23 cellular contexts compared by ENCODE assay signal in the genomic region with DNA sequence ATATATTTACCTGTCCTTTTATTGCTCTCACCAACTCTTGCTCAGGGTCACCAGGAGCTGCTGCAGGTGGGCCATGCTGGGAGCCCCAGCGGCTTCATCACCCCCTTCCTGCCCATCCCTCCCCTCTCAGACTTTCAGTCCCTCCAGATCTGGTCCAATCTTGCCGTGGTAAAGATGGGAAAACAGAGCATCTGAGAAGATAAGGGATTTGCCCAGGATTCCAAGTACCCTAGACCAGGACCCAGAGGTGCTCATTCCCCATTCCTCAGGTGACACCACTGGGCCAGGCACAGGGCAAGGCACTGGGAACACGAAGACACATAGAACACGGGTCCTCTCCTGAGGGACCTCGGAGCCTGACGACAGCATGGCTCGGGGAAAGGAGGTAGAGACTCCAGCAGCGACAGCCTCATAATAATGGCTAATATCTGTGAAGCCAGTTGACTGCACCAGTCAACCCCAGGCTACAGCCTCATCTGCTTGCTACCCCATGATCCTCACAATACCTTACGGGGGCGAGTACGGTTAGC. TPM values are rescaled to one million over a fixed set of nuclear protein-coding genes. Genes with fewer than 3 reads are reported as not detected.
DNase-seq lines count a peak whose midpoint lies in the region; ATAC-seq, FAIRE-seq and TF ChIP-seq lines count a peak whose summit lies in the region.
"Had no signal": no experiment of that assay in that cellular context is flagged by ENCODE, and none has a peak within 500 bp of the region (broad histone marks: within the 10 kb centered on the region; RNA-seq: fewer than 3 reads in every experiment).

No MANE protein-coding gene starts in this region.

- no peak overlapping the region for H4K5ac ChIP-seq in IMR-90 (ENCODE audit: low read depth, low read length)

- POLR2A ChIA-PET in IMR-90 (lab: Charles Lee; ENCODE audit: unreplicated experiment): no interaction called here
- POLR2A ChIA-PET in endothelial cell of umbilical vein (lab: Charles Lee): no interaction called here

- intact Hi-C loops in IMR-90 (cut with micrococcal nuclease): no loop called here
- intact Hi-C loops in endothelial cell of umbilical vein (cut with micrococcal nuclease): loop anchor here (1.0 kb wide), 1 partner anchor 45 kb away; no protein-coding TSS in a partner anchor

- H2BK20ac ChIP-seq in IMR-90 (ENCODE audit: low read depth, low read length): peak overlapping the region; percentile 78; the same call in 1 of the 2 replicates

- peak overlapping the region; percentile 49 for H3K4ac ChIP-seq in IMR-90 (ENCODE audit: low read depth, low read length)

- BruUV-seq in IMR-90 (replicated peaks; lab: Mats Ljungman, UMichigan) (no TSS peak), endothelial cell of umbilical vein (replicated peaks; lab: Mats Ljungman, UMichigan) (TSS peak; percentile 62)

- no peaks in the 10 kb centered on the region for H3K79me1 ChIP-seq in IMR-90 (ENCODE audit: low read depth in 1 of 2, low read length in 2 of 2)

- no peak for TF ChIP-seq CTCF in IMR-90 (conservative IDR thresholded peaks at IDR 0.05; ENCODE audit: low read depth, low read length)
- TF ChIP-seq CTCF in endothelial cell of umbilical vein (IDR thresholded peaks at IDR 0.05; ENCODE audit: extremely low read depth in 1 of 2, insufficient read depth in 1 of 2, low read depth in 1 of 2, low read length in 2 of 2): no peak
- no peak for TF ChIP-seq CTCF in tibial nerve (IDR thresholded peaks at IDR 0.05)

- H3K27ac ChIP-seq in IMR-90 (ENCODE audit: insufficient read depth, low read length) (no peak overlapping the region), endothelial cell of umbilical vein (ENCODE audit: insufficient read depth, low read depth, low read length) (peak overlapping the region; percentile 78), muscle layer of duodenum (ENCODE audit: low read length) (peak overlapping the region; percentile 46), tibial nerve (peak overlapping the region in 3 of 4 donors; percentile 12 to 76 (median 64))
- H3K27ac ChIP-seq: skin epidermis had no signal

- H3K18ac ChIP-seq in IMR-90 (ENCODE audit: low read depth, low read length): no peak overlapping the region

- DNase-seq in IMR-90 (no peak), endothelial cell of umbilical vein (ENCODE audit: low read depth, low spot score) (no peak), tibial nerve (ENCODE audit: low spot score in 2 of 2) (no peak), SW 1271 (lab: John Stamatoyannopoulos, UW) (no peak), NCI-H748 treated with DMSO at 0.1 percent for 48 hours (lab: John Stamatoyannopoulos, UW) (no peak)
- DNase-seq: activated CD4-positive, alpha-beta T cell treated with anti-CD3 and anti-CD28 coated beads for 36 hours; CD4-positive, alpha-beta memory T cell; effector memory CD4-positive, alpha-beta T cell; mammary epithelial cell; naive B cell; NCI-H1105; NCI-H2081; NCI-H446 treated with DMSO at 0.1 percent for 48 hours; RPMI8226; stimulated activated CD4-positive, alpha-beta T cell treated with anti-CD3 and anti-CD28 coated beads, Interleukin-2, amount 100 ng/mL, for 48 hours; stimulated activated naive CD8-positive, alpha-beta T cell treated with anti-CD3 and anti-CD28 coated beads, Interleukin-15, amount 100 ng/mL, for 72 hours had no signal

- H3K4me1 ChIP-seq in IMR-90 (ENCODE audit: control insufficient read depth, insufficient read depth, low read length): peaks cover 10% of the 10 kb centered on the region; the same call in 1 of the 2 replicates
- H3K4me1 ChIP-seq in endothelial cell of umbilical vein (ENCODE audit: control insufficient read depth, extremely low read depth, insufficient read depth, low read length): peaks cover 19% of the 10 kb centered on the region
- peaks cover 15 to 22% of the 10 kb centered on the region in 2 donors for H3K4me1 ChIP-seq in muscle layer of duodenum (ENCODE audit: control insufficient read depth in 1 of 2, insufficient read depth in 2 of 2, low read length in 2 of 2)
- peaks cover 0 to 42% (median 5%) of the 10 kb centered on the region in 4 donors for H3K4me1 ChIP-seq in tibial nerve

- H3K36me3 ChIP-seq in IMR-90 (ENCODE audit: control insufficient read depth, insufficient read depth, low read length): peaks cover 2% of the 10 kb centered on the region; the same call in 1 of the 2 replicates
- no peaks in the 10 kb centered on the region for H3K36me3 ChIP-seq in endothelial cell of umbilical vein (ENCODE audit: control insufficient read depth in 2 of 2, extremely low read depth in 1 of 2, insufficient read depth in 2 of 2, low read length in 2 of 2)
- peaks cover 0 to under 1% of the 10 kb centered on the region in 2 donors for H3K36me3 ChIP-seq in muscle layer of duodenum (ENCODE audit: control insufficient read depth in 1 of 2, insufficient read depth in 2 of 2, low read length in 2 of 2)
- no peaks in the 10 kb centered on the region for H3K36me3 ChIP-seq in tibial nerve

- ATAC-seq in IMR-90 (ENCODE audit: low read depth): no peak
- ATAC-seq in HG03469 (IDR thresholded peaks at IDR 0.05; ENCODE audit: unreplicated experiment): no peak
- ATAC-seq: activated CD4-positive, alpha-beta T cell treated with anti-CD3 and anti-CD28 coated beads for 36 hours; activated naive CD4-positive, alpha-beta T cell treated with anti-CD3 and anti-CD28 coated beads, Interleukin-2, amount 50 U/mL, for 72 hours; stimulated activated naive CD8-positive, alpha-beta T cell treated with anti-CD3 and anti-CD28 coated beads, Interleukin-15, amount 100 ng/mL, for 72 hours had no signal

- H3K27me3 ChIP-seq in IMR-90 (ENCODE audit: control insufficient read depth, insufficient read depth, low read length): peaks cover 6% of the 10 kb centered on the region
- H3K27me3 ChIP-seq in endothelial cell of umbilical vein (ENCODE audit: control insufficient read depth in 2 of 2, insufficient read depth in 2 of 2, low read length in 2 of 2): no peaks in the 10 kb centered on the region
- H3K27me3 ChIP-seq in muscle layer of duodenum (ENCODE audit: low read depth, low read length): no peaks in the 10 kb centered on the region
- H3K27me3 ChIP-seq in tibial nerve: no peaks in the 10 kb centered on the region

- H3K4me3 ChIP-seq in IMR-90 (ENCODE audit: insufficient read depth, low read depth, low read length) (no peak overlapping the region), endothelial cell of umbilical vein (replicated peaks in 1 of 3; ENCODE audit: insufficient read depth in 1 of 3, low read depth in 1 of 3, low read length in 3 of 3) (no peak overlapping the region), muscle layer of duodenum (ENCODE audit: low read depth in 1 of 2, low read length in 2 of 2) (no peak overlapping the region), tibial nerve (no peak overlapping the region)
- H3K4me3 ChIP-seq: skin epidermis had no signal

- H3K9ac ChIP-seq in IMR-90 (ENCODE audit: low read depth, low read length) (no peak overlapping the region), endothelial cell of umbilical vein (replicated peaks; ENCODE audit: extremely low read depth, insufficient read depth, low read length) (peak overlapping the region; percentile 79)

- TF ChIP-seq POLR2A in IMR-90 (IDR thresholded peaks at IDR 0.05; ENCODE audit: low read depth, low read length) (no peak), endothelial cell of umbilical vein (IDR thresholded peaks at IDR 0.05; ENCODE audit: low read depth, low read length) (no peak), tibial nerve (IDR thresholded peaks at IDR 0.05) (no peak)

- no peak overlapping the region for H2BK5ac ChIP-seq in IMR-90 (ENCODE audit: low read depth, low read length, poor library complexity, severe bottlenecking)

- H3K56ac ChIP-seq in IMR-90 (ENCODE audit: extremely low read depth, insufficient read depth, low read length): no peak overlapping the region

- peak overlapping the region; percentile 58; the same call in 1 of the 2 replicates for H2BK120ac ChIP-seq in IMR-90 (ENCODE audit: low read depth, low read length)

- H4K20me1 ChIP-seq in IMR-90 (ENCODE audit: insufficient read depth, low read length): 0 out of 2 replicates have a peak, but pooled peaks cover 6% of the 10 kb centered on the region
- no peaks in the 10 kb centered on the region for H4K20me1 ChIP-seq in endothelial cell of umbilical vein (replicated peaks; ENCODE audit: control insufficient read depth, extremely low read depth, insufficient read depth, low read length)

- no peak overlapping the region for H3K14ac ChIP-seq in IMR-90 (replicated peaks; ENCODE audit: low read depth, low read length)

- H2AK5ac ChIP-seq in IMR-90 (ENCODE audit: low read depth, low read length): peak overlapping the region; percentile 63

- dilution Hi-C loops in IMR-90 (cut with HindIII; ENCODE audit: low sequenced_read_pairs, unreplicated experiment): no loop called here
- dilution Hi-C loops in endothelial cell of umbilical vein (cut with MboI; ENCODE audit: extremely low pct_ligation_motif_present, low sequenced_read_pairs): no loop called here

- CTCF ChIA-PET in IMR-90 (lab: Yijun Ruan, JAX) (interaction anchor here (1.1 to 1.8 kb wide), 2 partner anchors 16 to 79 kb away, joined by 3 to 4 read pairs; no protein-coding TSS in a partner anchor), endothelial cell of umbilical vein (lab: Charles Lee) (interaction anchor here (0.8 to 2.1 kb wide), 6 partner anchors 14 to 96 kb away, joined by 4 to 21 read pairs (median 6); partner anchors contain the start of gene TMOD1)

- H2AK9ac ChIP-seq in IMR-90 (replicated peaks; ENCODE audit: low read depth, low read length, poor library complexity): no peak overlapping the region

- H3K9me1 ChIP-seq in IMR-90 (ENCODE audit: insufficient read depth, low read length) (peaks cover 16% of the 10 kb centered on the region), endothelial cell of umbilical vein (replicated peaks; ENCODE audit: control insufficient read depth, extremely low read depth, insufficient read depth, low read length) (no peaks in the 10 kb centered on the region)

- H4K91ac ChIP-seq in IMR-90 (ENCODE audit: insufficient read depth, low read depth, low read length): no peak overlapping the region

- H3K23ac ChIP-seq in IMR-90 (ENCODE audit: low read depth, low read length): no peak overlapping the region

- no peak overlapping the region for H4K8ac ChIP-seq in IMR-90 (ENCODE audit: low read depth in 2 of 2, low read length in 2 of 2)

- in situ Hi-C loops in IMR-90 (cut with MboI; ENCODE audit: low sequenced_read_pairs): no loop called here

- no peak overlapping the region for H3K4me2 ChIP-seq in IMR-90 (ENCODE audit: low read depth, low read length)
- peak overlapping the region; percentile 66 for H3K4me2 ChIP-seq in endothelial cell of umbilical vein (ENCODE audit: insufficient read depth, low read length)

- no peak for TF ChIP-seq EP300 in tibial nerve (IDR thresholded peaks at IDR 0.05)

- no peak for FAIRE-seq in endothelial cell of umbilical vein (lab: Jason Lieb, UNC)
- FAIRE-seq: G401.6, TTC549 had no signal

- peak overlapping the region; percentile 65; the same call in 2 of the 3 replicates for H2BK15ac ChIP-seq in IMR-90 (ENCODE audit: low read depth, low read length)

- 100% methylated on average over 5 of the region's 11 CpGs; no CpG with 5 or more reads in 1 of the 2 experiments for WGBS in IMR-90 (ENCODE audit: extremely low coverage in 2 of 2, insufficient read length in 1 of 2), 2 experiments
- WGBS in tibial nerve, 2 donors: 90 to 95% methylated on average over 11 of the region's 11 CpGs

- H2AFZ ChIP-seq in IMR-90 (replicated peaks; ENCODE audit: low read length, poor library complexity): no peak overlapping the region
- peak overlapping the region; percentile 92 for H2AFZ ChIP-seq in endothelial cell of umbilical vein (ENCODE audit: low read depth, low read length)

- no peaks in the 10 kb centered on the region for H3K79me2 ChIP-seq in endothelial cell of umbilical vein (ENCODE audit: control insufficient read depth, insufficient read depth, low read length)

- TF ChIP-seq RAD21 in IMR-90 (IDR thresholded peaks at IDR 0.05; ENCODE audit: low read length): no peak

- H3K9me3 ChIP-seq in IMR-90 (ENCODE audit: control insufficient read depth, insufficient read depth, low read length): no peaks in the 10 kb centered on the region
- no peaks in the 10 kb centered on the region for H3K9me3 ChIP-seq in endothelial cell of umbilical vein (replicated peaks; ENCODE audit: control insufficient read depth, insufficient read depth, low read length)
- H3K9me3 ChIP-seq in muscle layer of duodenum (ENCODE audit: control insufficient read depth in 1 of 2, low read length in 2 of 2): no peaks in the 10 kb centered on the region
- no peaks in the 10 kb centered on the region for H3K9me3 ChIP-seq in tibial nerve

RNA-seq across cellular contexts. Expression of gene TMOD1, which starts 18.0 kb away (rescaled TPM):
- total RNA-seq in IMR-90 (2012; rRNA removed) (0.18 and 0.28 TPM in 2 replicates), endothelial cell of umbilical vein (0.74 and 1.4 TPM in 2 replicates), tibial nerve (10 to 100 TPM; 30.0 to 47.0 (median 36.0) TPM)
- polyA plus RNA-seq in IMR-90 (2012; rRNA removed) (0.19 and 0.38 TPM in 2 replicates), endothelial cell of umbilical vein (0.13 and 0.26 TPM in 2 replicates)
- 0.16 and 0.26 TPM in 2 replicates for polyA plus RNA-seq in IMR-90 (2012; cell fraction: cytosol; rRNA removed)
- 0.10 and 0.66 TPM in 2 replicates for polyA plus RNA-seq in IMR-90 (2012; cell fraction: nucleus; rRNA removed; ENCODE audit: low replicate concordance)
- polyA plus RNA-seq in endothelial cell of umbilical vein (2011; cell fraction: cytosol; rRNA removed): 0.69 and 0.80 TPM in 2 replicates
- 0.87 and 0.99 TPM in 2 replicates for polyA plus RNA-seq in endothelial cell of umbilical vein (2011; cell fraction: nucleus; rRNA removed)
- 1.3 and 2.7 TPM in 2 replicates for polyA plus RNA-seq in endothelial cell of umbilical vein (2012)
- polyA minus RNA-seq in endothelial cell of umbilical vein: 0.41 and 0.53 TPM in 2 replicates
- polyA minus RNA-seq in endothelial cell of umbilical vein (2011; cell fraction: cytosol; rRNA and poly(A)+ RNA removed): 1.6 TPM
- polyA minus RNA-seq in endothelial cell of umbilical vein (2011; cell fraction: nucleus; rRNA and poly(A)+ RNA removed): 0.53 and 0.72 TPM in 2 replicates
- total RNA-seq: osteocyte had no signal

Comparison
In these comparisons a context has a peak if more than half of its experiments do, and no peak if none do; other contexts are left out.
1. RNA of gene TMOD1, which starts 18.0 kb away (total RNA-seq): 30.0 to 47.0 TPM in tibial nerve; 0.74 to 1.4 TPM in endothelial cell of umbilical vein and 0.18 to 0.28 TPM in IMR-90; every median in the first group is over 10 times any median in the second.